Comparison of ENCODE assay signal across 24 cellular contexts in the genomic region with DNA sequence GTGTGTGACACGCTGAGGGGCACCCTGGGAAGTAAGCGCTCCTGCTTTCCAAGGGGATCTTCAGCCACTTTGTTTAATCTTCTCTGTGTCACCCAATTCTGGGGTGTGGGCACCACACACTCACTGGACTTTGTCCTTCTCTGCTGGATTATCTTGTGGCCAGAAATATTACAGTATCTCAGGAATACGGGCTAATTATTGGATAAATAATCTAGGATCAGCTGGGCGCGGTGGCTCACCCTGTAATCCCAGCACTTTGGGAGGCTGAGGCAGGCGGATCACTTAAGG. TPM values are rescaled to one million over a fixed set of nuclear protein-coding genes. Genes with fewer than 3 reads are reported as not detected.
A peak's percentile ranks its signal among the peaks of the same experiment; 100 is the strongest.
DNase-seq lines count a peak whose midpoint lies in the region; TF ChIP-seq lines count a peak whose summit lies in the region.
"Had no signal": no experiment of that assay in that cellular context is flagged by ENCODE, and none has a peak within 500 bp of the region (broad histone marks: within the 10 kb centered on the region; RNA-seq: fewer than 3 reads in every experiment).

No MANE protein-coding gene starts in this region.

- peaks cover 94% of the 10 kb centered on the region for H3K79me2 ChIP-seq in osteoblast (ENCODE audit: insufficient read depth, low read length)

- CTCF ChIA-PET in RWPE1 (lab: Yijun Ruan, JAX): interaction anchor here (0.6 kb wide), 1 partner anchor 25 kb away, joined by 4 read pairs; no protein-coding TSS in a partner anchor

- H3K9me3 ChIP-seq in right atrium auricular region (no peaks in the 10 kb centered on the region), osteoblast (ENCODE audit: low read depth, low read length) (no peaks in the 10 kb centered on the region), tibial nerve (no peaks in the 10 kb centered on the region)
- H3K9me3 ChIP-seq: BLaER1 treated with 17β-estradiol and CSF1 and Interleukin-3, amounts not matched to agents 10 nM and 100 nM had no signal

- POLR2A ChIA-PET in RWPE1 (lab: Yijun Ruan, JAX; ENCODE audit: low non-redundant PET): no interaction called here

- no peak overlapping the region for H3K4me2 ChIP-seq in osteoblast (ENCODE audit: insufficient read depth, low read length)
- H3K4me2 ChIP-seq: GM23338, PC-9 had no signal

- H3K27me3 ChIP-seq in right atrium auricular region: no peaks in the 10 kb centered on the region
- H3K27me3 ChIP-seq in osteoblast (ENCODE audit: insufficient read depth, low read length): no peaks in the 10 kb centered on the region
- no peaks in the 10 kb centered on the region for H3K27me3 ChIP-seq in tibial nerve

- TF ChIP-seq CTCF in right atrium auricular region (IDR thresholded peaks at IDR 0.05) (no peak), RWPE1 (conservative IDR thresholded peaks at IDR 0.05; ENCODE audit: low read depth) (no peak), osteoblast (IDR thresholded peaks at IDR 0.05; ENCODE audit: extremely low read depth, low read depth, low read length) (no peak), tibial nerve (IDR thresholded peaks at IDR 0.05) (no peak)

- intact Hi-C loops in cardiac septum (cut with DNase I): loop anchor here (5.0 kb wide), 1 partner anchor 240 kb away; no protein-coding TSS in a partner anchor

- no peak for TF ChIP-seq POLR2A in tibial nerve (IDR thresholded peaks at IDR 0.05)

- H3K36me3 ChIP-seq in right atrium auricular region (no peaks in the 10 kb centered on the region), osteoblast (ENCODE audit: insufficient read depth, low read length) (peaks cover 60% of the 10 kb centered on the region), tibial nerve (peaks cover 0 to 20% (median 0%) of the 10 kb centered on the region in 3 donors)

- H3K4me3 ChIP-seq in right atrium auricular region (no peak overlapping the region), osteoblast (ENCODE audit: insufficient read depth, low read length) (no peak overlapping the region), tibial nerve (no peak overlapping the region)
- H3K4me3 ChIP-seq: BLaER1 treated with 17β-estradiol and CSF1 and Interleukin-3, amounts not matched to agents 10 nM and 100 nM; GM23338; K562; PC-9 had no signal

- H2AFZ ChIP-seq in osteoblast (ENCODE audit: low read length): no peak overlapping the region
- H2AFZ ChIP-seq: GM23338, PC-9 had no signal

- H3K4me1 ChIP-seq in right atrium auricular region (peaks cover 0 to 20% of the 10 kb centered on the region in 2 donors), osteoblast (ENCODE audit: insufficient read depth, low read length) (peaks cover 4% of the 10 kb centered on the region), tibial nerve (peaks cover 0 to 48% (median 8%) of the 10 kb centered on the region in 4 donors)

- H4K20me1 ChIP-seq in osteoblast (ENCODE audit: insufficient read depth, low read length): peaks cover 87% of the 10 kb centered on the region

- DNase-seq in cardiac septum (ENCODE audit: low spot score) (peak; percentile 61), right atrium auricular region (ENCODE audit: low spot score) (no peak), RWPE1 (ENCODE audit: low spot score) (no peak), osteoblast (ENCODE audit: insufficient read length, low spot score, missing footprints) (peak; percentile 64), tibial nerve (ENCODE audit: low spot score in 2 of 2) (no peak), D341Med (ENCODE audit: low spot score) (no peak)
- DNase-seq in stimulated activated CD4-positive, alpha-beta T cell treated with anti-CD3 and anti-CD28 coated beads, Interleukin-12 subunit alpha, Interleukin-12 subunit beta, amount 100 ng/mL, for 4 hours: no peak
- DNase-seq in stimulated activated CD4-positive, alpha-beta T cell treated with anti-CD3 and anti-CD28 coated beads, Interleukin-2, amount 100 ng/mL, for 48 hours: no peak
- DNase-seq: 8988T; ACHN; CD4-positive, alpha-beta T cell; DMS53; H9; NCI-H1048; NCI-H1694; NCI-H2081; NCI-H2227 treated with DMSO at 0.1 percent for 48 hours; NCI-H526 treated with DMSO at 0.1 percent for 48 hours; PC-9; SHP77 had no signal

- H3K27ac ChIP-seq in right atrium auricular region (no peak overlapping the region), RWPE1 (peak overlapping the region; percentile 2; the same call in 1 of the 2 replicates), osteoblast (ENCODE audit: low read depth, low read length) (peak overlapping the region; percentile 22), tibial nerve (peak overlapping the region in 3 of 4 donors; percentile 7 to 62 (median 29))
- H3K27ac ChIP-seq: BLaER1 treated with 17β-estradiol and CSF1 and Interleukin-3, amounts not matched to agents 10 nM and 100 nM; PC-9 had no signal

- WGBS in tibial nerve, 2 donors: 71 to 83% methylated on average over 6 of the region's 6 CpGs

- TF ChIP-seq EP300 in tibial nerve (IDR thresholded peaks at IDR 0.05): no peak

RNA-seq across cellular contexts. Expression of a gene that starts 50.9 kb away (rescaled TPM):
- total RNA-seq in cardiac septum: 21.6 TPM
- total RNA-seq in right atrium auricular region: 10 to 100 TPM; 10.9 to 22.0 TPM
- total RNA-seq in osteoblast: 571 and 801 TPM in 2 replicates
- total RNA-seq in tibial nerve: 10 to 100 TPM; 51.9 to 78.3 (median 62.4) TPM
- total RNA-seq: SK-MEL-5 had no signal

Comparison
In these comparisons a context has a peak if more than half of its experiments do, and no peak if none do; other contexts are left out.
1. DNase-seq: peak in cardiac septum (single experiment) and osteoblast (single experiment); none in right atrium auricular region (single experiment), RWPE1 (single experiment), tibial nerve (0 of 2), D341Med (single experiment), stimulated activated CD4-positive, alpha-beta T cell treated with anti-CD3 and anti-CD28 coated beads, Interleukin-12 subunit alpha, Interleukin-12 subunit beta, amount 100 ng/mL, for 4 hours (single experiment) and stimulated activated CD4-positive, alpha-beta T cell treated with anti-CD3 and anti-CD28 coated beads, Interleukin-2, amount 100 ng/mL, for 48 hours (0 of 2).
2. H3K27ac ChIP-seq: peak in RWPE1 (single experiment), osteoblast (single experiment) and tibial nerve (3 of 4); none in right atrium auricular region (0 of 2).